In genomic region chr20:32685541-32686529, GRCh38 we compare ENCODE assay signal across 9 cellular contexts. TPM values are rescaled to one million over a fixed set of nuclear protein-coding genes. Genes with fewer than 3 reads are reported as not detected.
A peak's percentile ranks its signal among the peaks of the same experiment; 100 is the strongest.
DNase-seq lines count a peak whose midpoint lies in the region; ATAC-seq and TF ChIP-seq lines count a peak whose summit lies in the region.
"Had no signal": no experiment of that assay in that cellular context is flagged by ENCODE, and none has a peak within 500 bp of the region (broad histone marks: within the 10 kb centered on the region; RNA-seq: fewer than 3 reads in every experiment).

No MANE protein-coding gene starts in this region.

- peak overlapping the region; percentile 37; the same call in 1 of the 2 replicates for H3K9ac ChIP-seq in SK-N-SH

- no peak for ATAC-seq in stimulated activated naive B cell treated with anti-CD40 and anti-IgM and Interleukin-4, amounts not matched to agents 10 μg/mL and 1 μg/mL and 100 μg/mL, for 72 hours (replicated peaks)
- ATAC-seq in natural killer cell = no peak

- H3K79me2 ChIP-seq in SK-N-SH (ENCODE audit: insufficient read depth) = no peaks in the 10 kb centered on the region

- H3K4me3 Mint-ChIP-seq in stimulated activated naive B cell treated with anti-CD40 and anti-IgM and Interleukin-4, amounts not matched to agents 10 μg/mL and 1 μg/mL and 100 μg/mL, for 72 hours = no peak overlapping the region
- H3K4me3 Mint-ChIP-seq in natural killer cell = no peak overlapping the region
- no peak overlapping the region for H3K4me3 Mint-ChIP-seq in activated naive CD4-positive, alpha-beta T cell treated with anti-CD3 and anti-CD28 coated beads, Interleukin-2, amount 10 ng/mL, durations not matched to agents 7 days and 5 days

- peaks cover 0 to 2% of the 10 kb centered on the region in 2 donors for H3K9me3 Mint-ChIP-seq in stimulated activated naive B cell treated with anti-CD40 and anti-IgM and Interleukin-4, amounts not matched to agents 10 μg/mL and 1 μg/mL and 100 μg/mL, for 72 hours
- no peaks in the 10 kb centered on the region for H3K9me3 Mint-ChIP-seq in natural killer cell
- H3K9me3 Mint-ChIP-seq in activated naive CD4-positive, alpha-beta T cell treated with anti-CD3 and anti-CD28 coated beads, Interleukin-2, amount 10 ng/mL, durations not matched to agents 7 days and 5 days = no peaks in the 10 kb centered on the region

- H3K9me3 ChIP-seq in SK-N-SH = no peaks in the 10 kb centered on the region

- CTCF ChIA-PET in SK-N-SH (lab: Yijun Ruan, JAX) = interaction anchor here (0.7 to 1.2 kb wide), 2 partner anchors 18 to 93 kb away, joined by 3 read pairs; no protein-coding TSS in a partner anchor
- CTCF ChIA-PET in activated naive CD4-positive, alpha-beta T cell treated with anti-CD3 and anti-CD28 coated beads, Interleukin-2, amount 10 ng/mL, durations not matched to agents 7 days and 5 days (lab: Charles Lee) = interaction anchor here (0.7 to 1.9 kb wide), 2 partner anchors 87 to 92 kb away, joined by 3 to 7 read pairs; no protein-coding TSS in a partner anchor

- H3K4me3 ChIP-seq in SK-N-SH (ENCODE audit: low read depth in 2 of 2, low read length in 1 of 2) = no peak overlapping the region

- peak; percentile 43 for DNase-seq in DMS153 (lab: John Stamatoyannopoulos, UW)
- no peak for DNase-seq in DMS153 treated with DMSO at 0.1 percent for 48 hours (lab: John Stamatoyannopoulos, UW; ENCODE audit: unreplicated experiment)
- DNase-seq in SK-N-SH = peak; percentile 52
- DNase-seq in foreskin melanocyte = peak; percentile 14
- DNase-seq in stimulated activated naive B cell treated with anti-CD40 and anti-IgM and Interleukin-4, amounts not matched to agents 10 μg/mL and 1 μg/mL and 100 μg/mL, for 72 hours = no peak
- no peak for DNase-seq in natural killer cell
- DNase-seq in activated naive CD4-positive, alpha-beta T cell treated with anti-CD3 and anti-CD28 coated beads, Interleukin-2, amount 10 ng/mL, durations not matched to agents 7 days and 5 days = no peak
- DNase-seq in NCI-H748 treated with DMSO at 0.1 percent for 48 hours (lab: John Stamatoyannopoulos, UW) = no peak
- DNase-seq: stimulated activated CD4-positive, alpha-beta T cell treated with anti-CD3 and anti-CD28 coated beads, Interleukin-15, amount 100 ng/mL, for 24 hours had no signal

- peak overlapping the region; percentile 8 to 69 for H3K27ac ChIP-seq in SK-N-SH (ENCODE audit: low read depth in 2 of 2, low read length in 1 of 2)

- intact Hi-C loops in natural killer cell (cut with micrococcal nuclease) = no loop called here

- peaks cover 11% of the 10 kb centered on the region for H3F3A ChIP-seq in SK-N-SH (replicated peaks; ENCODE audit: insufficient read depth)

- peaks cover 0 to 4% of the 10 kb centered on the region in 2 donors for H3K36me3 Mint-ChIP-seq in stimulated activated naive B cell treated with anti-CD40 and anti-IgM and Interleukin-4, amounts not matched to agents 10 μg/mL and 1 μg/mL and 100 μg/mL, for 72 hours
- H3K36me3 Mint-ChIP-seq in natural killer cell = no peaks in the 10 kb centered on the region
- H3K36me3 Mint-ChIP-seq in activated naive CD4-positive, alpha-beta T cell treated with anti-CD3 and anti-CD28 coated beads, Interleukin-2, amount 10 ng/mL, durations not matched to agents 7 days and 5 days = no peaks in the 10 kb centered on the region

- no peak for TF ChIP-seq EP300 in SK-N-SH (IDR thresholded peaks at IDR 0.05; ENCODE audit: borderline replicate concordance in 1 of 2, low read depth in 1 of 2, low read length in 1 of 2)

- H3K4me1 ChIP-seq in SK-N-SH (ENCODE audit: control insufficient read depth in 1 of 2, insufficient read depth in 2 of 2, low read depth in 1 of 2, low read length in 1 of 2) = peaks cover 17 to 18% of the 10 kb centered on the region in 2 experiments; a peak in 3 of 4 replicates

- H3K27ac Mint-ChIP-seq in stimulated activated naive B cell treated with anti-CD40 and anti-IgM and Interleukin-4, amounts not matched to agents 10 μg/mL and 1 μg/mL and 100 μg/mL, for 72 hours = peak overlapping the region; percentile 63
- no peak overlapping the region for H3K27ac Mint-ChIP-seq in natural killer cell
- no peak overlapping the region for H3K27ac Mint-ChIP-seq in activated naive CD4-positive, alpha-beta T cell treated with anti-CD3 and anti-CD28 coated beads, Interleukin-2, amount 10 ng/mL, durations not matched to agents 7 days and 5 days

- no peaks in the 10 kb centered on the region for H3K27me3 ChIP-seq in SK-N-SH (ENCODE audit: insufficient read depth)

- POLR2A ChIA-PET in SK-N-SH (lab: Yijun Ruan, JAX) = interaction anchor here (0.7 kb wide), 1 partner anchor 120 kb away, joined by 5 read pairs; no protein-coding TSS in a partner anchor

- no peaks in the 10 kb centered on the region for H4K20me1 ChIP-seq in SK-N-SH (ENCODE audit: insufficient read depth)

- no peak for TF ChIP-seq RAD21 in SK-N-SH (IDR thresholded peaks at IDR 0.05; ENCODE audit: low read length)

- H3K9me2 ChIP-seq in SK-N-SH = no peaks in the 10 kb centered on the region

- TF ChIP-seq CTCF in SK-N-SH (IDR thresholded peaks at IDR 0.05) (no peak), natural killer cell (IDR thresholded peaks at IDR 0.05) (no peak)

- no peaks in the 10 kb centered on the region for H3K36me3 ChIP-seq in SK-N-SH (replicated peaks in 1 of 2; ENCODE audit: control insufficient read depth in 1 of 2, insufficient read depth in 2 of 2, low read length in 1 of 2)

- H3K4me1 Mint-ChIP-seq in stimulated activated naive B cell treated with anti-CD40 and anti-IgM and Interleukin-4, amounts not matched to agents 10 μg/mL and 1 μg/mL and 100 μg/mL, for 72 hours = peaks cover 10 to 15% of the 10 kb centered on the region in 2 donors
- H3K4me1 Mint-ChIP-seq in natural killer cell = peaks cover 11 to 12% of the 10 kb centered on the region in 2 donors
- H3K4me1 Mint-ChIP-seq in activated naive CD4-positive, alpha-beta T cell treated with anti-CD3 and anti-CD28 coated beads, Interleukin-2, amount 10 ng/mL, durations not matched to agents 7 days and 5 days = peaks cover 14% of the 10 kb centered on the region

- H3K4me2 ChIP-seq in SK-N-SH = peak overlapping the region; percentile 53; the same call in 1 of the 2 replicates

- H3K27me3 Mint-ChIP-seq in stimulated activated naive B cell treated with anti-CD40 and anti-IgM and Interleukin-4, amounts not matched to agents 10 μg/mL and 1 μg/mL and 100 μg/mL, for 72 hours = no peaks in the 10 kb centered on the region
- no peaks in the 10 kb centered on the region for H3K27me3 Mint-ChIP-seq in natural killer cell (ENCODE audit: low read depth in 2 of 2)
- peaks cover 3% of the 10 kb centered on the region for H3K27me3 Mint-ChIP-seq in activated naive CD4-positive, alpha-beta T cell treated with anti-CD3 and anti-CD28 coated beads, Interleukin-2, amount 10 ng/mL, durations not matched to agents 7 days and 5 days

- peak overlapping the region; percentile 76 for H2AFZ ChIP-seq in SK-N-SH (ENCODE audit: low read depth)

- 46% methylated on average over 16 of the region's 17 CpGs for WGBS in SK-N-SH (ENCODE audit: low lambda C conversion rate)

TF ChIP-seq in SK-N-SH, 30 proteins besides CTCF, POLR2A, EP300 and RAD21:
- TF ChIP-seq NFIC (IDR thresholded peaks at IDR 0.05; ENCODE audit: borderline replicate concordance) (peak; percentile 36; the same call in 1 of the 2 replicates), FOSL2 (IDR thresholded peaks at IDR 0.05; ENCODE audit: borderline replicate concordance, low read depth) (peak; percentile 43; the same call in 1 of the 2 replicates), JUND (IDR thresholded peaks at IDR 0.05) (peak; percentile 26; the same call in 1 of the 2 replicates), EZH2phosphoT487 (IDR thresholded peaks at IDR 0.05; ENCODE audit: borderline replicate concordance, low read depth) (no peak), TCF12 (IDR thresholded peaks at IDR 0.05) (peak; percentile 82), MXI1 (IDR thresholded peaks at IDR 0.05; ENCODE audit: low read depth, low read length) (no peak), MAX (IDR thresholded peaks at IDR 0.05; ENCODE audit: low read depth) (peak; percentile 57; the same call in 1 of the 2 replicates), POLR2AphosphoS5 (IDR thresholded peaks at IDR 0.05; ENCODE audit: low read depth, low read length) (peak; percentile 22; the same call in 1 of the 2 replicates)
TF ChIP-seq in SK-N-SH: peak in this region for 6.

RNA-seq across cellular contexts. Expression of gene C20orf203, which starts 12.1 kb away (rescaled TPM):
- not detected in 2 replicates for polyA plus RNA-seq in SK-N-SH (2012; rRNA removed)
- not detected in 2 replicates for polyA plus RNA-seq in SK-N-SH (2012; cell fraction: cytosol; rRNA removed)
- polyA plus RNA-seq in SK-N-SH (2012; cell fraction: nucleus; rRNA removed) = 0.01 and 0.04 TPM in 2 replicates
- under 1 TPM; 0.45 to 0.68 (median 0.61) TPM for total RNA-seq in natural killer cell

RNA-seq across cellular contexts. Expression of gene COMMD7, which starts 57.4 kb away (rescaled TPM):
- polyA plus RNA-seq in SK-N-SH (2012; rRNA removed) = 38.0 and 46.0 TPM in 2 replicates
- 39.3 and 44.2 TPM in 2 replicates for polyA plus RNA-seq in SK-N-SH (2012; cell fraction: cytosol; rRNA removed)
- 26.1 and 28.1 TPM in 2 replicates for polyA plus RNA-seq in SK-N-SH (2012; cell fraction: nucleus; rRNA removed)
- total RNA-seq in natural killer cell = 10 to 100 TPM; 56.7 to 72.1 (median 68.1) TPM

Comparison
In these comparisons a context has a peak if more than half of its experiments do, and no peak if none do; other contexts are left out.
1. DNase-seq: peak in DMS153 (single experiment), SK-N-SH (single experiment) and foreskin melanocyte (single experiment); none in DMS153 treated with DMSO at 0.1 percent for 48 hours (single experiment), stimulated activated naive B cell treated with anti-CD40 and anti-IgM and Interleukin-4, amounts not matched to agents 10 μg/mL and 1 μg/mL and 100 μg/mL, for 72 hours (single experiment), natural killer cell (single experiment), activated naive CD4-positive, alpha-beta T cell treated with anti-CD3 and anti-CD28 coated beads, Interleukin-2, amount 10 ng/mL, durations not matched to agents 7 days and 5 days (single experiment) and NCI-H748 treated with DMSO at 0.1 percent for 48 hours (single experiment).